ENCODE assay signal across 15 cellular contexts in genomic region chr1:180246579-180246978, GRCh38. TPM values are rescaled to one million over a fixed set of nuclear protein-coding genes. Genes with fewer than 3 reads are reported as not detected.
DNase-seq lines count a peak whose midpoint lies in the region; ATAC-seq and TF ChIP-seq lines count a peak whose summit lies in the region.
"Had no signal": no experiment of that assay in that cellular context is flagged by ENCODE, and none has a peak within 500 bp of the region (broad histone marks: within the 10 kb centered on the region; RNA-seq: fewer than 3 reads in every experiment).

No MANE protein-coding gene starts in this region.

- H3K36me3 ChIP-seq in MM.1S (replicated peaks; ENCODE audit: insufficient read depth, low read length) = no peaks in the 10 kb centered on the region
- H3K36me3 ChIP-seq in lower lobe of right lung = no peaks in the 10 kb centered on the region
- no peaks in the 10 kb centered on the region for H3K36me3 ChIP-seq in gastroesophageal sphincter

- TF ChIP-seq CTCF in HL-60 (IDR thresholded peaks at IDR 0.05; ENCODE audit: insufficient read depth, low read length) (no peak), MM.1S (IDR thresholded peaks at IDR 0.05; ENCODE audit: low read length) (no peak), lower lobe of right lung (IDR thresholded peaks at IDR 0.05) (no peak), gastroesophageal sphincter (IDR thresholded peaks at IDR 0.05) (no peak)

- H3K79me2 ChIP-seq in MM.1S (ENCODE audit: low read length) = no peaks in the 10 kb centered on the region

- ATAC-seq in lower lobe of right lung (no peak), HG03196 (IDR thresholded peaks at IDR 0.05; ENCODE audit: unreplicated experiment) (no peak), gastroesophageal sphincter (no peak)
- ATAC-seq: HCT116, HepG2 had no signal

- H3K9me2 ChIP-seq in MM.1S (replicated peaks; ENCODE audit: insufficient read depth, low read length) = no peaks in the 10 kb centered on the region

- no peaks in the 10 kb centered on the region for H3K9me3 ChIP-seq in MM.1S (replicated peaks; ENCODE audit: insufficient read depth, low read length)
- no peaks in the 10 kb centered on the region for H3K9me3 ChIP-seq in lower lobe of right lung
- no peaks in the 10 kb centered on the region for H3K9me3 ChIP-seq in gastroesophageal sphincter

- H3K4me3 ChIP-seq in HL-60 (replicated peaks; ENCODE audit: insufficient read depth, low read length) = no peak overlapping the region
- H3K4me3 ChIP-seq in MM.1S (ENCODE audit: low read length) = no peak overlapping the region
- no peak overlapping the region for H3K4me3 ChIP-seq in lower lobe of right lung
- no peak overlapping the region for H3K4me3 ChIP-seq in gastroesophageal sphincter
- H3K4me3 ChIP-seq: GM12878 had no signal

- peaks cover 15% of the 10 kb centered on the region for H3K4me1 ChIP-seq in MM.1S (ENCODE audit: low read length)
- no peaks in the 10 kb centered on the region for H3K4me1 ChIP-seq in lower lobe of right lung
- no peaks in the 10 kb centered on the region for H3K4me1 ChIP-seq in gastroesophageal sphincter

- intact Hi-C loops in lower lobe of right lung (cut with DNase I) = no loop called here

- WGBS in gastroesophageal sphincter (ENCODE audit: low coverage in 1 of 2), 2 donors = 79 to 87% methylated on average over 5 of the region's 5 CpGs

- H3K9ac ChIP-seq in MM.1S (ENCODE audit: low read length) = no peak overlapping the region

- H3K27me3 ChIP-seq in HL-60 (ENCODE audit: insufficient read depth, poor library complexity, severe bottlenecking) (no peaks in the 10 kb centered on the region), MM.1S (replicated peaks; ENCODE audit: insufficient read depth, low read length) (no peaks in the 10 kb centered on the region), lower lobe of right lung (ENCODE audit: low read depth) (peaks cover 38% of the 10 kb centered on the region), gastroesophageal sphincter (peaks cover 59% of the 10 kb centered on the region)

- peak; percentile 47 for DNase-seq in DMS53 (lab: John Stamatoyannopoulos, UW)
- no peak for DNase-seq in DMS53 treated with DMSO at 0.1 percent for 48 hours (lab: John Stamatoyannopoulos, UW; ENCODE audit: unreplicated experiment)
- no peak for DNase-seq in HL-60 (ENCODE audit: low read depth in 1 of 2, low spot score in 1 of 2)
- no peak for DNase-seq in MM.1S
- peak; percentile 23 for DNase-seq in lower lobe of right lung
- no peak for DNase-seq in NCI-H1105 treated with DMSO at 0.1 percent for 48 hours (lab: John Stamatoyannopoulos, UW)
- DNase-seq: DMS79 had no signal

- TF ChIP-seq EP300 in gastroesophageal sphincter (IDR thresholded peaks at IDR 0.05) = no peak

- H4K20me1 ChIP-seq in MM.1S (ENCODE audit: insufficient read depth, low read length) = no peaks in the 10 kb centered on the region

- TF ChIP-seq POLR2A in gastroesophageal sphincter (IDR thresholded peaks at IDR 0.05) = no peak

- H2AFZ ChIP-seq in MM.1S (ENCODE audit: low read length) = peak overlapping the region; percentile 49; the same call in 1 of the 2 replicates

- peak overlapping the region; percentile 44 for H3K27ac ChIP-seq in HL-60 (replicated peaks)
- H3K27ac ChIP-seq in MM.1S (ENCODE audit: low read length) = peak overlapping the region; percentile 26; the same call in 1 of the 2 replicates
- H3K27ac ChIP-seq in lower lobe of right lung = no peak overlapping the region
- H3K27ac ChIP-seq in gastroesophageal sphincter = no peak overlapping the region
- H3K27ac ChIP-seq: 22Rv1 had no signal

- H3K4me2 ChIP-seq in MM.1S (ENCODE audit: low read depth, low read length) = peak overlapping the region; percentile 40

- H3F3A ChIP-seq in MM.1S (ENCODE audit: insufficient read depth, low read length) = 0 out of 2 replicates have a peak, but pooled peaks cover 5% of the 10 kb centered on the region

RNA-seq across cellular contexts. Expression of gene LHX4, which starts 16.5 kb away (rescaled TPM):
- total RNA-seq in lower lobe of right lung (not detected), gastroesophageal sphincter (not detected)
- total RNA-seq: A673, G401, GM12878 had no signal

Comparison
In these comparisons a context has a peak if more than half of its experiments do, and no peak if none do; other contexts are left out.
1. DNase-seq: peak in DMS53 (single experiment) and lower lobe of right lung (single experiment); none in DMS53 treated with DMSO at 0.1 percent for 48 hours (single experiment), HL-60 (0 of 2), MM.1S (single experiment) and NCI-H1105 treated with DMSO at 0.1 percent for 48 hours (single experiment).
2. H3K27ac ChIP-seq: peak in HL-60 (single experiment) and MM.1S (single experiment); none in lower lobe of right lung (single experiment) and gastroesophageal sphincter (0 of 4).